ENCODE assay signal across 9 cellular contexts in the genomic region with DNA sequence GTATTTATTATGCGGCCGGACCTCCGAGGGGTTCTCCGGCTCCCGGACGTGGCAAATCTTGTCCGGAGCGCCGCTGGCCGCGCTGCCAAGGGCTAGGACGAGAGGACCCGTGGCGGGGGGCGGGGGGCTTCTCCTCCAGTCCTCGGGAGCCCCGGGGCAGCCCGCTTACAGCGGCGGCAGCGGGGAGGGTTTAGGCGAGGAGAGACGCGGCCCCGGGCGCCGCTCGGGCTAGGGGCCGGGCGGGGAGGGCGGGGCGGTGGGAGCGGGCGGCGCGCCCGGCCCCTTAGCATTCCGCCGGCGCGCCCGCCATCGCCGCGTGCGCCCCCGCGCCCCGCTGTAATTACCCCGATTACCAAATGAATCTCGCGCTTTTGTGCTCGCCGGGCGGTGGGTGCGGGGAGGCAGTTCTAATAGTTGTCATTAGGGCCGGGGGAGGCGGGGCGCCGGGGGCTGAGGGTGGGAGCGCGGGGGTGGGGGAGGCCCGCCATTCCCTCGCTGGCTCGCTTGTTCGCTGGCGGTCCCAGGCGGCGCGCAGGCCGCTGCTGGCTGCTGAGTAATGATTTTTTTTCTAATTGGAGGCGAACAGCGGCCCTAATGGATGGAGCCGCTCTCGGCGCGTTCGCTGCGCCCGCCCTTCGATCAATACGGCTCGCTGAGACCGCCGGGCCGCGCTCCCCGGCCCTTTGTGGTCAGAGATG.
DNase-seq lines count a peak whose midpoint lies in the region; ATAC-seq and TF ChIP-seq lines count a peak whose summit lies in the region.
"Had no signal": no experiment of that assay in that cellular context is flagged by ENCODE, and none has a peak within 500 bp of the region (broad histone marks: within the 10 kb centered on the region; RNA-seq: fewer than 3 reads in every experiment).

No MANE protein-coding gene starts in this region.

- peak overlapping the region; percentile 8 to 32 for H3K4me3 ChIP-seq in cardiac fibroblast (replicated peaks in 1 of 2; ENCODE audit: low read depth in 2 of 2, low read length in 2 of 2)
- peak overlapping the region; percentile 48 for H3K4me3 ChIP-seq in urinary bladder (ENCODE audit: low read depth, low read length)

- H3K4me1 Mint-ChIP-seq in naive B cell (peaks cover 7 to 20% (median 12%) of the 10 kb centered on the region in 3 donors), immature natural killer cell (peaks cover 5 to 10% of the 10 kb centered on the region in 2 donors)

- no peaks in the 10 kb centered on the region for H3K4me1 ChIP-seq in urinary bladder (ENCODE audit: insufficient read depth)

- peak overlapping the region in 7 of 8 donors; percentile 63 to 75 (median 68) for H3K4me3 Mint-ChIP-seq in naive B cell
- H3K4me3 Mint-ChIP-seq in immature natural killer cell = peak overlapping the region in 2 of 5 donors; percentile 46 to 64

- H3K27ac Mint-ChIP-seq in naive B cell (no peak overlapping the region), immature natural killer cell (no peak overlapping the region)
- H3K27ac Mint-ChIP-seq: IgD-negative memory B cell had no signal

- H3K36me3 ChIP-seq in urinary bladder (ENCODE audit: insufficient read depth) = no peaks in the 10 kb centered on the region

- peak in 1 of 2 donors; percentile 22 for ATAC-seq in naive B cell (ENCODE audit: low read depth in 2 of 2)

- no peak overlapping the region for H3K27ac ChIP-seq in urinary bladder (ENCODE audit: low read depth)

- intact Hi-C loops in posterior vena cava (cut with DNase I) = no loop called here

- peaks cover 4 to 8% of the 10 kb centered on the region in 2 donors for H3K36me3 Mint-ChIP-seq in naive B cell
- H3K36me3 Mint-ChIP-seq in immature natural killer cell = peaks cover 0 to 4% (median 0%) of the 10 kb centered on the region in 3 donors
- H3K36me3 Mint-ChIP-seq: IgD-negative memory B cell had no signal

- WGBS in urinary bladder = 2% methylated on average over 75 of the region's 88 CpGs

- DNase-seq in ELR (ENCODE audit: low read depth) (peak; percentile 34), NCI-H526 treated with DMSO at 0.1 percent for 48 hours (lab: John Stamatoyannopoulos, UW) (peak; percentile 30), cardiac fibroblast (ENCODE audit: low read depth in 2 of 2) (peak; percentile 17 to 35), naive B cell (no peak), immature natural killer cell (no peak), posterior vena cava (ENCODE audit: low spot score) (no peak), NCI-H2081 treated with DMSO at 0.1 percent for 48 hours (lab: John Stamatoyannopoulos, UW) (no peak)

- TF ChIP-seq CTCF in cardiac fibroblast (IDR thresholded peaks at IDR 0.05; ENCODE audit: low read depth, low read length) = no peak

- peaks cover 0 to 8% (median 6%) of the 10 kb centered on the region in 7 donors for H3K9me3 Mint-ChIP-seq in naive B cell
- peaks cover 0 to 1% (median 0%) of the 10 kb centered on the region in 6 donors for H3K9me3 Mint-ChIP-seq in immature natural killer cell

- peaks cover 56 to 84% (median 66%) of the 10 kb centered on the region in 3 donors for H3K27me3 Mint-ChIP-seq in naive B cell
- peaks cover 5 to 16% (median 14%) of the 10 kb centered on the region in 3 donors for H3K27me3 Mint-ChIP-seq in immature natural killer cell (ENCODE audit: low read depth in 3 of 3)

Comparison
In these comparisons a context has a peak if more than half of its experiments do, and no peak if none do; other contexts are left out.
1. DNase-seq: peak in ELR (single experiment), NCI-H526 treated with DMSO at 0.1 percent for 48 hours (single experiment) and cardiac fibroblast (2 of 2); none in naive B cell (single experiment), immature natural killer cell (0 of 3), posterior vena cava (single experiment) and NCI-H2081 treated with DMSO at 0.1 percent for 48 hours (single experiment).